16 cellular contexts compared by ENCODE assay signal in genomic region chr18:67410075-67410474, GRCh38.
DNase-seq lines count a peak whose midpoint lies in the region; TF ChIP-seq lines count a peak whose summit lies in the region.
"Had no signal": no experiment of that assay in that cellular context is flagged by ENCODE, and none has a peak within 500 bp of the region (broad histone marks: within the 10 kb centered on the region; RNA-seq: fewer than 3 reads in every experiment).

No MANE protein-coding gene starts in this region.

- H3K36me3 ChIP-seq in adipocyte (ENCODE audit: control insufficient read depth, insufficient read depth, low read length, severe bottlenecking): no peaks in the 10 kb centered on the region

- no peak overlapping the region for H3K27ac ChIP-seq in H9 (ENCODE audit: insufficient read length, low read depth, low read length)

- no peak overlapping the region for H3K23ac ChIP-seq in H9 (ENCODE audit: insufficient read length, low read depth, low read length)

- H4K20me1 ChIP-seq in H9 (ENCODE audit: control insufficient read depth, insufficient read depth, insufficient read length): no peaks in the 10 kb centered on the region

- no peaks in the 10 kb centered on the region for H3K27me3 Mint-ChIP-seq in H9 (ENCODE audit: low read depth)

- peaks cover 18% of the 10 kb centered on the region for H3K4me1 ChIP-seq in adipocyte (ENCODE audit: control insufficient read depth, insufficient read depth, low read length)
- no peaks in the 10 kb centered on the region for H3K4me1 ChIP-seq in H9 (ENCODE audit: insufficient read depth, low read length)

- H3K56ac ChIP-seq in H9 (ENCODE audit: insufficient read length, low read depth, low read length): no peak overlapping the region

- H2BK15ac ChIP-seq in H9 (ENCODE audit: low read depth, low read length): no peak overlapping the region

- DNase-seq in HCEC 1CT (peak; percentile 28), adipocyte (ENCODE audit: low read depth) (peak; percentile 59), fibroblast of pulmonary artery (ENCODE audit: low read depth) (peak; percentile 26), GM13976 (ENCODE audit: low spot score) (no peak), H9 (no peak), NCI-H82 treated with DMSO at 0.1 percent for 48 hours (lab: John Stamatoyannopoulos, UW; ENCODE audit: unreplicated experiment) (no peak)
- no peak for DNase-seq in stimulated activated CD4-positive, alpha-beta T cell treated with anti-CD3 and anti-CD28 coated beads, Interleukin-12 subunit alpha, Interleukin-12 subunit beta, amount 100 ng/mL, for 4 hours
- DNase-seq: DMS79, NCI-H1105, NCI-H2081, NCI-H446 treated with DMSO at 0.1 percent for 48 hours, NCI-H774, OCI-M1, RPMI8226, SHP77 treated with DMSO at 0.1 percent for 48 hours had no signal

- H3K9ac ChIP-seq in adipocyte (ENCODE audit: low read length) (peak overlapping the region; percentile 61), H9 (ENCODE audit: extremely low read depth, insufficient read length, low read length) (no peak overlapping the region)

- H3K14ac ChIP-seq in H9 (ENCODE audit: insufficient read depth, low read length): no peak overlapping the region

- no peak overlapping the region for H2BK12ac ChIP-seq in H9 (ENCODE audit: insufficient read length, low read depth, low read length)

- H4K5ac ChIP-seq in H9 (ENCODE audit: insufficient read length, low read depth, low read length): no peak overlapping the region

- no peak overlapping the region for H2AFZ ChIP-seq in H9 (ENCODE audit: low read length)

- H3K27me3 ChIP-seq in adipocyte (replicated peaks; ENCODE audit: control insufficient read depth, insufficient read depth, low read length) (no peaks in the 10 kb centered on the region), H9 (ENCODE audit: insufficient read depth, low read length) (no peaks in the 10 kb centered on the region)

- H3K27ac Mint-ChIP-seq in H9: no peak overlapping the region
- H3K27ac Mint-ChIP-seq: CD14-positive monocyte had no signal

- H3K79me1 ChIP-seq in H9 (ENCODE audit: insufficient read depth, low read depth, low read length, poor library complexity, severe bottlenecking): no peaks in the 10 kb centered on the region

- no peak overlapping the region for H2BK5ac ChIP-seq in H9 (ENCODE audit: insufficient read length, low read length)

- no peaks in the 10 kb centered on the region for H3K79me2 ChIP-seq in H9 (ENCODE audit: insufficient read depth, low read length)

- TF ChIP-seq CTCF in fibroblast of pulmonary artery (IDR thresholded peaks at IDR 0.05; ENCODE audit: low read length, missing control alignments) (no peak), GM13976 (IDR thresholded peaks at IDR 0.05; ENCODE audit: borderline replicate concordance, control extremely low read depth, extremely low read depth, insufficient read depth, missing control alignments) (no peak), H9 (conservative IDR thresholded peaks at IDR 0.05) (no peak)

- no peak overlapping the region for H3K4me3 Mint-ChIP-seq in H9
- H3K4me3 Mint-ChIP-seq: CD14-positive monocyte had no signal

- H3K4me2 ChIP-seq in H9 (ENCODE audit: insufficient read depth, insufficient read length, low read length): no peak overlapping the region

- H2BK120ac ChIP-seq in H9 (ENCODE audit: low read depth, low read length, poor library complexity, severe bottlenecking): no peak overlapping the region

- no peak overlapping the region for H3K4ac ChIP-seq in H9 (ENCODE audit: low read depth, low read length)

- H3K23me2 ChIP-seq in H9 (ENCODE audit: insufficient read length, low read depth, low read length, poor library complexity, severe bottlenecking): no peaks in the 10 kb centered on the region

- H3K9me3 Mint-ChIP-seq in H9: no peaks in the 10 kb centered on the region
- H3K9me3 Mint-ChIP-seq: CD14-positive monocyte had no signal

- H3K4me3 ChIP-seq in adipocyte (ENCODE audit: low read length) (peak overlapping the region; percentile 60), fibroblast of pulmonary artery (replicated peaks; ENCODE audit: low read depth, low read length) (no peak overlapping the region)

- no peaks in the 10 kb centered on the region for H3K9me3 ChIP-seq in adipocyte (ENCODE audit: control insufficient read depth, low read length)
- H3K9me3 ChIP-seq in H9 (ENCODE audit: control insufficient read depth, low read depth, low read length): no peaks in the 10 kb centered on the region

- in situ Hi-C loops in GM13976 (cut with MboI; ENCODE audit: low sequenced_read_pairs, unreplicated experiment): no loop called here

- no peak overlapping the region for H2BK20ac ChIP-seq in H9 (ENCODE audit: low read depth, low read length, poor library complexity, severe bottlenecking)

- H3K36me3 Mint-ChIP-seq in H9 (ENCODE audit: insufficient read depth in 1 of 3, low read depth in 3 of 3): no peaks in the 10 kb centered on the region
- H3K36me3 Mint-ChIP-seq: CD14-positive monocyte had no signal

- H4K8ac ChIP-seq in H9 (replicated peaks; ENCODE audit: insufficient read length, low read depth, low read length): no peak overlapping the region

- H3K18ac ChIP-seq in H9 (ENCODE audit: insufficient read length, low read depth, low read length): no peak overlapping the region

- no peak overlapping the region for H4K91ac ChIP-seq in H9 (ENCODE audit: insufficient read length, low read depth, low read length)

- no peak overlapping the region for H2AK5ac ChIP-seq in H9 (ENCODE audit: insufficient read length, low read length)

- no peak overlapping the region for H3T11ph ChIP-seq in H9 (ENCODE audit: low read length)

- WGBS in H9 (ENCODE audit: extremely low coverage, insufficient read length, low lambda C conversion rate): no CpG with 5 or more reads among the region's 1 CpG

- H3K4me1 Mint-ChIP-seq in H9: no peaks in the 10 kb centered on the region
- H3K4me1 Mint-ChIP-seq: CD14-positive monocyte had no signal

Comparison
In these comparisons a context has a peak if more than half of its experiments do, and no peak if none do; other contexts are left out.
1. DNase-seq: peak in HCEC 1CT (single experiment), adipocyte (single experiment) and fibroblast of pulmonary artery (single experiment); none in GM13976 (single experiment), H9 (single experiment), stimulated activated CD4-positive, alpha-beta T cell treated with anti-CD3 and anti-CD28 coated beads, Interleukin-12 subunit alpha, Interleukin-12 subunit beta, amount 100 ng/mL, for 4 hours (single experiment) and NCI-H82 treated with DMSO at 0.1 percent for 48 hours (single experiment).